18 cellular contexts compared by ENCODE assay signal in the genomic region with DNA sequence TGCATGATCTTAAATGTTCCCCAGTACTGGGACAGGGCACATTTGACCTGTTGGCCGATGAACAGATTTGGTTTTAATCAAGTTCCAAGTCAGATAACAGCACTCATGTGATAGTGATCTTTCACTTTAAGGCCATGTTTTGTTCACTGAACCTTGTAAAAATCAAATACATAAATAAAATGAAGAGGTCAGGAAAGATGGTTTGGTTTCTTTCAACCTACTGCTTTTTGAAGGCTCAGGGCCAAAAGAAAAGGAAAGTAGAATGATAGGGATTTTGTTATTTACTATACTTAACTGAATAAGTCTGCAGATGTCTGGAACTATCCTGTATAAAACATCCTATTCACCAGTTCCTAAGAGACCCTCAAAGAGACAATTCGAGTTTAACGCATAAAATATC.
DNase-seq lines count a peak whose midpoint lies in the region; ATAC-seq and TF ChIP-seq lines count a peak whose summit lies in the region.
"Had no signal": no experiment of that assay in that cellular context is flagged by ENCODE, and none has a peak within 500 bp of the region (broad histone marks: within the 10 kb centered on the region; RNA-seq: fewer than 3 reads in every experiment).

No MANE protein-coding gene starts in this region.

- no peaks in the 10 kb centered on the region for H3K27me3 Mint-ChIP-seq in mesothelial cell of epicardium (ENCODE audit: low read depth)

- 52 to 68% (median 57%) methylated on average over 3 of the region's 3 CpGs for WGBS in adrenal gland, 4 donors
- WGBS in transverse colon (ENCODE audit: low coverage in 1 of 2), 2 donors: 74 to 78% methylated on average over 3 of the region's 3 CpGs

- peak overlapping the region; percentile 29 for H3K27ac Mint-ChIP-seq in mesothelial cell of epicardium
- H3K27ac Mint-ChIP-seq: B cell; CD8-positive, alpha-beta T cell; H9 had no signal

- H3K36me3 Mint-ChIP-seq in mesothelial cell of epicardium: no peaks in the 10 kb centered on the region
- H3K36me3 Mint-ChIP-seq: CD8-positive, alpha-beta T cell had no signal

- H3K4me1 ChIP-seq in adrenal gland (replicated peaks in 1 of 2) (peaks cover 37 to 38% of the 10 kb centered on the region in 2 donors), rectal smooth muscle tissue (ENCODE audit: control insufficient read depth, insufficient read depth, low read length) (peaks cover 40% of the 10 kb centered on the region), transverse colon (peaks cover 0 to 20% (median 3%) of the 10 kb centered on the region in 4 donors)
- H3K4me1 ChIP-seq: BLaER1 treated with 17β-estradiol and CSF1 and Interleukin-3, amounts not matched to agents 10 nM and 100 nM had no signal

- in situ Hi-C loops in transverse colon (cut with MboI; ENCODE audit: low pct_ligation_motif_present in 1 of 4, low pct_unique_long_range_greater_than_20kb in 1 of 4, low sequenced_read_pairs in 3 of 4): no loop called here

- H3K36me3 ChIP-seq in adrenal gland (replicated peaks in 1 of 2) (no peaks in the 10 kb centered on the region), rectal smooth muscle tissue (ENCODE audit: control insufficient read depth, insufficient read depth, low read length) (no peaks in the 10 kb centered on the region), transverse colon (no peaks in the 10 kb centered on the region)
- H3K36me3 ChIP-seq: BLaER1 treated with 17β-estradiol and CSF1 and Interleukin-3, amounts not matched to agents 10 nM and 100 nM had no signal

- TF ChIP-seq CTCF in adrenal gland (IDR thresholded peaks at IDR 0.05) (no peak), mesothelial cell of epicardium (IDR thresholded peaks at IDR 0.05; ENCODE audit: unreplicated experiment) (no peak), transverse colon (IDR thresholded peaks at IDR 0.05) (no peak)

- peaks cover 28% of the 10 kb centered on the region for H3K4me1 Mint-ChIP-seq in mesothelial cell of epicardium
- H3K4me1 Mint-ChIP-seq: B cell, H9 had no signal

- H3K27me3 ChIP-seq in adrenal gland (no peaks in the 10 kb centered on the region), rectal smooth muscle tissue (ENCODE audit: control insufficient read depth, insufficient read depth, low read length) (no peaks in the 10 kb centered on the region), transverse colon (no peaks in the 10 kb centered on the region)
- H3K27me3 ChIP-seq: BLaER1 treated with 17β-estradiol and CSF1 and Interleukin-3, amounts not matched to agents 10 nM and 100 nM had no signal

- no peak for TF ChIP-seq EP300 in transverse colon (IDR thresholded peaks at IDR 0.05; ENCODE audit: low read depth)

- H3K4me3 ChIP-seq in adrenal gland (no peak overlapping the region), rectal smooth muscle tissue (ENCODE audit: low read length) (no peak overlapping the region), transverse colon (no peak overlapping the region)
- H3K4me3 ChIP-seq: BLaER1 treated with 17β-estradiol and CSF1 and Interleukin-3, amounts not matched to agents 10 nM and 100 nM; GM12878 had no signal

- H3K9me3 Mint-ChIP-seq in mesothelial cell of epicardium: no peaks in the 10 kb centered on the region
- H3K9me3 Mint-ChIP-seq: CD8-positive, alpha-beta T cell; H9 had no signal

- no peaks in the 10 kb centered on the region for H3K9me3 ChIP-seq in adrenal gland (replicated peaks in 1 of 3)
- no peaks in the 10 kb centered on the region for H3K9me3 ChIP-seq in transverse colon
- H3K9me3 ChIP-seq: BLaER1 treated with 17β-estradiol and CSF1 and Interleukin-3, amounts not matched to agents 10 nM and 100 nM had no signal

- H3K27ac ChIP-seq in adrenal gland (peak overlapping the region in 3 of 5 donors; percentile 3 to 18 (median 11)), rectal smooth muscle tissue (ENCODE audit: low read depth, low read length) (peak overlapping the region; percentile 87), transverse colon (peak overlapping the region in 3 of 4 donors; percentile 54 to 75 (median 72))
- H3K27ac ChIP-seq: BLaER1 treated with 17β-estradiol and CSF1 and Interleukin-3, amounts not matched to agents 10 nM and 100 nM had no signal

- H3K9ac ChIP-seq in rectal smooth muscle tissue (ENCODE audit: low read length): no peak overlapping the region
- H3K9ac ChIP-seq: BLaER1 treated with 17β-estradiol and CSF1 and Interleukin-3, amounts not matched to agents 10 nM and 100 nM had no signal

- intact Hi-C loops in adrenal gland (cut with DNase I) (no loop called here), transverse colon (cut with DNase I; ENCODE audit: low total_unique reads) (no loop called here), left cardiac atrium (cut with DNase I) (no loop called here)

- DNase-seq in adrenal gland (no peak), mesothelial cell of epicardium (ENCODE audit: low spot score in 2 of 2, unreplicated experiment in 2 of 2) (no peak), transverse colon (no peak), OCI-M2 (lab: John Stamatoyannopoulos, UW; ENCODE audit: unreplicated experiment) (no peak), left cardiac atrium (no peak)
- DNase-seq in central memory CD4-positive, alpha-beta T cell: no peak
- DNase-seq: Calu3; CD8-positive, alpha-beta T cell; DMS 273 treated with DMSO at 0.1 percent for 48 hours; DMS53; DND-41; EL; H9 had no signal

- no peak overlapping the region for H3K4me3 Mint-ChIP-seq in mesothelial cell of epicardium
- H3K4me3 Mint-ChIP-seq: B cell; CD8-positive, alpha-beta T cell; H9 had no signal

- ATAC-seq in GM21526 (IDR thresholded peaks at IDR 0.05; ENCODE audit: low FRiP score, unreplicated experiment): no peak
- ATAC-seq in left cardiac atrium: no peak
- ATAC-seq: CD8-positive, alpha-beta T cell; GM12878 had no signal

- TF ChIP-seq POLR2A in adrenal gland (IDR thresholded peaks at IDR 0.05) (no peak), transverse colon (IDR thresholded peaks at IDR 0.05) (no peak)

Comparison
In these comparisons a context has a peak if more than half of its experiments do, and no peak if none do; other contexts are left out.
1. H3K27ac ChIP-seq: peak in every context shown above with its lines; median percentile 87 in rectal smooth muscle tissue; 72 in transverse colon; 11 in adrenal gland.